Comparison of ENCODE assay signal across 8 cellular contexts in genomic region chr6:167826230-167827061, GRCh38. TPM values are rescaled to one million over a fixed set of nuclear protein-coding genes. Genes with fewer than 3 reads are reported as not detected.
DNase-seq lines count a peak whose midpoint lies in the region; ATAC-seq and TF ChIP-seq lines count a peak whose summit lies in the region.

AFDN (plus strand) TSS chr6:167826911; CDS start chr6:167827133, 222 bp downstream.

- peak within 1 kb of the TSS; percentile 53 for H3K27ac ChIP-seq in A673 (ENCODE audit: low read depth, low read length, poor library complexity, severe bottlenecking)

- POLR2A ChIA-PET in A673 (lab: Charles Lee; ENCODE audit: low non-redundant PET), result no interaction called here

- DNase-seq in A673 (ENCODE audit: low spot score) (peak; percentile 80), NCI-H774 (lab: John Stamatoyannopoulos, UW) (peak; percentile 84), activated T-cell treated with anti-CD3 and anti-CD28 coated beads for 1 hour (ENCODE audit: low read depth) (peak; percentile 49), epithelial cell of esophagus (ENCODE audit: low read depth) (peak; percentile 73), mucosa of gallbladder (ENCODE audit: low spot score) (peak; percentile 70)
- DNase-seq in stimulated activated CD8-positive, alpha-beta memory T cell treated with anti-CD3 and anti-CD28 coated beads, Interleukin-7, amount 100 ng/mL, for 4 hours (ENCODE audit: low read depth in 2 of 2), result peak; percentile 28 to 43

- H3K4me3 ChIP-seq in A673 (ENCODE audit: low read depth, low read length, poor library complexity, severe bottlenecking), result peak within 1 kb of the TSS; percentile 97
- peak within 1 kb of the TSS; percentile 85 for H3K4me3 ChIP-seq in epithelial cell of esophagus (ENCODE audit: low read length)

- CTCF ChIA-PET in A673 (lab: Charles Lee), result no interaction called here

- BruUV-seq in A673 (replicated peaks; lab: Mats Ljungman, UMichigan), result no TSS peak

- peak; percentile 61 for ATAC-seq in GM18858 (IDR thresholded peaks at IDR 0.05; ENCODE audit: unreplicated experiment)
- ATAC-seq in HG03039 (IDR thresholded peaks at IDR 0.05; ENCODE audit: unreplicated experiment), result peak; percentile 82

- intact Hi-C loops in A673 (cut with micrococcal nuclease; ENCODE audit: unreplicated experiment), result loop anchor here (5.0 kb wide), 1 partner anchor 71 kb away; no protein-coding TSS in a partner anchor

- H3K4me1 ChIP-seq in A673 (ENCODE audit: insufficient read depth, low read length, poor library complexity, severe bottlenecking), result peaks cover 28% of the 10 kb centered on the region

- peak; percentile 43 for TF ChIP-seq CTCF in A673 (conservative IDR thresholded peaks at IDR 0.05; ENCODE audit: low read depth, low read length)
- peak; percentile 27 for TF ChIP-seq CTCF in epithelial cell of esophagus (IDR thresholded peaks at IDR 0.05; ENCODE audit: insufficient read depth, low read depth, low read length, missing control alignments)

- no peaks in the 10 kb centered on the region for H3K36me3 ChIP-seq in A673 (ENCODE audit: insufficient read depth, low read length, poor library complexity, severe bottlenecking)

- no peaks in the 10 kb centered on the region for H3K27me3 ChIP-seq in A673 (replicated peaks; ENCODE audit: insufficient read depth, low read depth, low read length, poor library complexity)

- no peaks in the 10 kb centered on the region for H3K9me3 ChIP-seq in A673 (ENCODE audit: low read depth, low read length, poor library complexity, severe bottlenecking)

RNA-seq across cellular contexts. Expression of gene AFDN, which starts in this region (rescaled TPM):
- 107 and 114 TPM in 2 replicates for total RNA-seq in A673 (2021)
- 226 TPM for total RNA-seq in mucosa of gallbladder

Comparison
In these comparisons a context has a peak if more than half of its experiments do, and no peak if none do; other contexts are left out.
1. Peak in every context shown above with its lines: DNase-seq, ATAC-seq, H3K4me3 ChIP-seq and H3K27ac ChIP-seq.